Comparison of ENCODE assay signal across 1 cellular context in the genomic region with DNA sequence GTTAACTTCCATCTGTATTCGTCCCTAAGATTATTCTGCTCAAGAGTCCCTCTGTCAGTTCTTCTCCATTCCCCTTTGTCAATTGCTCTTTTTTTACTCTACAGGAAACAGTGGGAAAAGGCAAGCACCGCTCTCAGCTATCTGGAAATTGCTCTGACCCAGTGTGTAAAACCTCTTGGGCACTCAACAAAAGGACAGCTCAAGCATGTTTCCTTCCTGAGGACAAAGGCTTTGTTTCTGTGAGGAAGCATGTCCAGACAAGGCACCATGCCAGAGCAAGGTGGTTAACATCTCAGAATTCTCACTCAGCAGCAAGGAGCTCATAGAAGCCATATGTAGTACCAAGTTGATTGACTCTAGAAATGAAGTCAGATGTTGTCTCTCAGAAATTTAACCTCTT.
TF ChIP-seq lines count a peak whose summit lies in the region.

No MANE protein-coding gene starts in this region.

TF ChIP-seq in GM12878, 131 proteins besides CTCF, POLR2A, EP300 and RAD21:
- TF ChIP-seq RUNX3 (IDR thresholded peaks at IDR 0.05; ENCODE audit: low read length) (0 out of 2 replicates have a peak, but pooled peaks have one; percentile 10), ZNF24 (IDR thresholded peaks at IDR 0.05) (no peak)
TF ChIP-seq in GM12878: peak in this region for 1.
